13 cellular contexts compared by ENCODE assay signal in the genomic region with DNA sequence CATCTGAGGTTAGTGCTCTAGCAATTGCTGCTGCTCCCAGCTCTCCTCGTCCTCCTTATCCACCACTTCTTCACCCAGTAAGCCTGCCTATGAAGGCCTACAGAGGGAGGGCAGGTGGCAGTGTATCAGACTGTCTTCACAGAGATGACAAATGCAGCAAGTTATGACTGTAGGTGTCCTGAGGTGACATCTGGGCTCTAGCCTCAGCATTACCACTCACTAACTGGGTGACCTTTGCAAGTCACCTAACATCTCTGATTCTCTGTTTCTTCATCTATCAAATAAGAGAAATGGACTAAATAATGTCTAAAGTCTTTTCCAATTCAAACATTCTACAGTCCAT.
"Had no signal": no experiment of that assay in that cellular context is flagged by ENCODE, and none has a peak within 500 bp of the region (broad histone marks: within the 10 kb centered on the region; RNA-seq: fewer than 3 reads in every experiment).

No MANE protein-coding gene starts in this region.

- H3K4me1 Mint-ChIP-seq: activated naive CD4-positive, alpha-beta T cell treated with anti-CD3 and anti-CD28 coated beads, Interleukin-2, amount 10 ng/mL, durations not matched to agents 7 days and 5 days had no signal

- H3K27ac Mint-ChIP-seq: activated CD8-positive, alpha-beta memory T cell treated with anti-CD3 and anti-CD28 coated beads, Interleukin-2, amount 10 ng/mL, durations not matched to agents 7 days and 5 days; activated naive CD4-positive, alpha-beta T cell treated with anti-CD3 and anti-CD28 coated beads, Interleukin-2, amount 10 ng/mL, durations not matched to agents 7 days and 5 days; activated T-cell treated with anti-CD3 and anti-CD28 coated beads, Interleukin-2, amount 50 U/mL, for 24 hours; stimulated activated naive CD8-positive, alpha-beta T cell treated with anti-CD3 and anti-CD28 coated beads, Interleukin-15, Interleukin-2, amounts not matched to agents 100 ng/mL and 50 ng/mL, for 24 hours had no signal

- H3K27ac ChIP-seq: VCaP had no signal

- H3K36me3 Mint-ChIP-seq: activated CD8-positive, alpha-beta memory T cell treated with anti-CD3 and anti-CD28 coated beads, Interleukin-2, amount 10 ng/mL, durations not matched to agents 7 days and 5 days; activated naive CD4-positive, alpha-beta T cell treated with anti-CD3 and anti-CD28 coated beads, Interleukin-2, amount 10 ng/mL, durations not matched to agents 7 days and 5 days had no signal

- H3K9me3 Mint-ChIP-seq: activated naive CD4-positive, alpha-beta T cell treated with anti-CD3 and anti-CD28 coated beads, Interleukin-2, amount 10 ng/mL, durations not matched to agents 7 days and 5 days; activated T-cell treated with anti-CD3 and anti-CD28 coated beads, Interleukin-2, amount 50 U/mL, for 24 hours; stimulated activated naive CD8-positive, alpha-beta T cell treated with anti-CD3 and anti-CD28 coated beads, Interleukin-15, Interleukin-2, amounts not matched to agents 100 ng/mL and 50 ng/mL, for 24 hours had no signal

- DNase-seq: activated CD4-positive, alpha-beta T cell treated with anti-CD3 and anti-CD28 coated beads, Interleukin-2, amount 50 U/mL, for 48 hours; activated CD8-positive, alpha-beta memory T cell treated with anti-CD3 and anti-CD28 coated beads, Interleukin-2, amount 10 ng/mL, durations not matched to agents 7 days and 5 days; activated naive CD4-positive, alpha-beta T cell treated with anti-CD3 and anti-CD28 coated beads, Interleukin-2, amount 10 ng/mL, durations not matched to agents 7 days and 5 days; activated T-cell treated with anti-CD3 and anti-CD28 coated beads, Interleukin-2, amount 50 U/mL, for 24 hours; dorsolateral prefrontal cortex; erythroblast; hypothalamus; kidney; stimulated activated CD4-positive, alpha-beta T cell treated with anti-CD3 and anti-CD28 coated beads, Interleukin-4, amount 100 ng/mL, for 24 hours had no signal

- H3K4me3 Mint-ChIP-seq: activated CD8-positive, alpha-beta memory T cell treated with anti-CD3 and anti-CD28 coated beads, Interleukin-2, amount 10 ng/mL, durations not matched to agents 7 days and 5 days; activated naive CD4-positive, alpha-beta T cell treated with anti-CD3 and anti-CD28 coated beads, Interleukin-2, amount 10 ng/mL, durations not matched to agents 7 days and 5 days; activated T-cell treated with anti-CD3 and anti-CD28 coated beads, Interleukin-2, amount 50 U/mL, for 24 hours; neural crest cell; stimulated activated naive CD8-positive, alpha-beta T cell treated with anti-CD3 and anti-CD28 coated beads, Interleukin-15, Interleukin-2, amounts not matched to agents 100 ng/mL and 50 ng/mL, for 24 hours had no signal

- H3K27me3 ChIP-seq: dorsolateral prefrontal cortex had no signal

- H3K4me3 ChIP-seq: dorsolateral prefrontal cortex had no signal

- ATAC-seq: activated CD8-positive, alpha-beta memory T cell treated with anti-CD3 and anti-CD28 coated beads, Interleukin-2, amount 10 ng/mL, durations not matched to agents 7 days and 5 days had no signal

- FAIRE-seq: astrocyte, kidney had no signal
